Comparison of ENCODE assay signal across 14 cellular contexts in the genomic region with DNA sequence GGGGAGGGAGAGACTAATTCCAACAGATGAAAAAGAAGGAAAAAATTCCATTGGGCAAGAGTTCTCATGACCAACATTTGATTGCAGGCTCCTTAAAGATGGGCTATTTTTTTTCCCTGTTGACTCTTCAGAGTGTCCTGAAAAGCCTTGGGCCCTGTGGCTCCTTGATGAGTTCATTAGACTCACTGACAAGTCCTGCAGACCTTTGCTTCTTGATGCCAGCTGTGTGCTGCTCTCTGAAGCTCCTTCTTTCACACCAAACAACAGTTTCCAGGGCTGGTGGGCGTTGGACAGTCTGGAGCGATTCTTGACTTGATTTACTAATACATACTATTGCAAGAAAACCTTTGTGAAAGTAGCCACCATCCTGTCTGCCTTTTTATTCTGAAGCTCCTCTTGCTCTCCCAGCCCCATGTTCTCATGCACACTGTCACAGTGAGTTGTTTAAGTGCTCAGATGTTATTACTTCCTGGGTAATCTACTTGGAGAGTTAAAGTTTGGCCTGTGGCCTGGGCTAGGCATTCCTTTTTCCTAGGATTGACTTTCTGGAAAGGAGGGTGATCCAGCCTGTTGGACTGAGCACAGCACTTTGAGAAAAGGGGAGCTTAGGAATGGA.
DNase-seq lines count a peak whose midpoint lies in the region; ATAC-seq, FAIRE-seq and TF ChIP-seq lines count a peak whose summit lies in the region.
"Had no signal": no experiment of that assay in that cellular context is flagged by ENCODE, and none has a peak within 500 bp of the region (broad histone marks: within the 10 kb centered on the region; RNA-seq: fewer than 3 reads in every experiment).

No MANE protein-coding gene starts in this region.

- peaks cover 42% of the 10 kb centered on the region for H3K4me1 ChIP-seq in KMS-11 (ENCODE audit: low read depth, poor library complexity, severe bottlenecking)
- H3K4me1 ChIP-seq in K562 (replicated peaks in 1 of 2; ENCODE audit: control insufficient read depth in 2 of 2, insufficient read depth in 2 of 2, low read length in 2 of 2), result no peaks in the 10 kb centered on the region; a peak in 1 of 5 replicates
- peaks cover 0 to 4% of the 10 kb centered on the region in 2 donors for H3K4me1 ChIP-seq in gastrocnemius medialis
- H3K4me1 ChIP-seq in GM23338 (ENCODE audit: insufficient read depth), result peaks cover 19% of the 10 kb centered on the region

- peaks cover 2% of the 10 kb centered on the region for H3K27me3 Mint-ChIP-seq in GM23338 (ENCODE audit: insufficient read depth, low read depth, poor library complexity)
- H3K27me3 Mint-ChIP-seq: activated naive CD8-positive, alpha-beta T cell treated with anti-CD3 and anti-CD28 coated beads, Interleukin-2, amount 10 ng/mL, durations not matched to agents 7 days and 5 days had no signal

- no peak for TF ChIP-seq EP300 in K562 (IDR thresholded peaks at IDR 0.05; ENCODE audit: low read length)

- no peak overlapping the region for H3K4me3 ChIP-seq in KMS-11 (IDR thresholded peaks at IDR 0.05; ENCODE audit: insufficient read depth, low read depth, low read length)
- no peak overlapping the region for H3K4me3 ChIP-seq in K562
- H3K4me3 ChIP-seq in gastrocnemius medialis, result no peak overlapping the region
- H3K4me3 ChIP-seq in GM23338, result no peak overlapping the region
- H3K4me3 ChIP-seq: lower lobe of right lung, pancreas, stomach had no signal

- TF ChIP-seq CTCF in KMS-11 (conservative IDR thresholded peaks at IDR 0.05; ENCODE audit: low read depth, low read length) (no peak), K562 (IDR thresholded peaks at IDR 0.05 in 2 of 3, conservative IDR thresholded peaks at IDR 0.05 in 1 of 3; ENCODE audit: insufficient read depth in 2 of 3, low read depth in 1 of 3, low read length in 3 of 3) (no peak), gastrocnemius medialis (IDR thresholded peaks at IDR 0.05 in 4 of 5, conservative IDR thresholded peaks at IDR 0.05 in 1 of 5) (no peak), GM23338 (conservative IDR thresholded peaks at IDR 0.05; ENCODE audit: low read depth in 2 of 2) (no peak)

- no peaks in the 10 kb centered on the region for H3K9me1 ChIP-seq in K562 (ENCODE audit: control insufficient read depth, insufficient read depth, low read length)

- H3K9me3 Mint-ChIP-seq in GM23338, result no peaks in the 10 kb centered on the region
- H3K9me3 Mint-ChIP-seq: activated naive CD8-positive, alpha-beta T cell treated with anti-CD3 and anti-CD28 coated beads, Interleukin-2, amount 10 ng/mL, durations not matched to agents 7 days and 5 days; brain had no signal

- TF ChIP-seq RAD21 in K562 (CRISPR knock-in tag; conservative IDR thresholded peaks at IDR 0.05 in 1 of 2, IDR thresholded peaks at IDR 0.05 in 1 of 2), result no peak

- H3K4me3 Mint-ChIP-seq in GM23338, result no peak overlapping the region
- H3K4me3 Mint-ChIP-seq: activated naive CD8-positive, alpha-beta T cell treated with anti-CD3 and anti-CD28 coated beads, Interleukin-2, amount 10 ng/mL, durations not matched to agents 7 days and 5 days; brain had no signal

- H3K36me3 Mint-ChIP-seq in GM23338 (ENCODE audit: low read depth), result no peaks in the 10 kb centered on the region
- H3K36me3 Mint-ChIP-seq: activated naive CD8-positive, alpha-beta T cell treated with anti-CD3 and anti-CD28 coated beads, Interleukin-2, amount 10 ng/mL, durations not matched to agents 7 days and 5 days; brain had no signal

- H3K27me3 ChIP-seq in KMS-11 (ENCODE audit: insufficient read depth, low read depth) (no peaks in the 10 kb centered on the region), K562 (ENCODE audit: control insufficient read depth in 2 of 2, insufficient read depth in 2 of 2, low read length in 2 of 2) (peaks cover 0 to 3% of the 10 kb centered on the region in 2 experiments; a peak in 2 of 5 replicates), gastrocnemius medialis (no peaks in the 10 kb centered on the region), GM23338 (ENCODE audit: insufficient read depth) (no peaks in the 10 kb centered on the region)
- H3K27me3 ChIP-seq: pancreas, stomach had no signal

- H2AFZ ChIP-seq in KMS-11 (ENCODE audit: low read depth) (peak overlapping the region; percentile 49; the same call in 1 of the 2 replicates), K562 (ENCODE audit: low read depth, low read length) (no peak overlapping the region), GM23338 (no peak overlapping the region)

- H3K9me3 ChIP-seq in K562 (replicated peaks; ENCODE audit: control insufficient read depth, insufficient read depth, low read depth, low read length) (no peaks in the 10 kb centered on the region), gastrocnemius medialis (no peaks in the 10 kb centered on the region)
- H3K9me3 ChIP-seq: lower lobe of right lung, pancreas, stomach had no signal

- H3K36me3 ChIP-seq in KMS-11 (ENCODE audit: insufficient read depth) (no peaks in the 10 kb centered on the region), K562 (ENCODE audit: control insufficient read depth, insufficient read depth, low read length) (no peaks in the 10 kb centered on the region), gastrocnemius medialis (no peaks in the 10 kb centered on the region), GM23338 (ENCODE audit: insufficient read depth) (no peaks in the 10 kb centered on the region; the same call in 1 of the 2 replicates)
- H3K36me3 ChIP-seq: lower lobe of right lung, pancreas, stomach had no signal

- H3K79me2 ChIP-seq in KMS-11 (ENCODE audit: insufficient read depth, low read depth) (no peaks in the 10 kb centered on the region), K562 (ENCODE audit: control insufficient read depth, insufficient read depth, low read length) (no peaks in the 10 kb centered on the region), GM23338 (replicated peaks; ENCODE audit: insufficient read depth) (no peaks in the 10 kb centered on the region)

- no peak overlapping the region for H3K27ac ChIP-seq in KMS-11
- no peak overlapping the region for H3K27ac ChIP-seq in K562 (ENCODE audit: extremely low read depth, low read depth, low read length)
- H3K27ac ChIP-seq in gastrocnemius medialis, result peak overlapping the region in 3 of 4 donors; percentile 14 to 27 (median 19)
- H3K27ac ChIP-seq in GM23338 (ENCODE audit: low read depth), result no peak overlapping the region
- H3K27ac ChIP-seq: lower lobe of right lung, pancreas had no signal

- intact Hi-C loops in K562 (cut with micrococcal nuclease), result loop anchor here (1.0 kb wide), 1 partner anchor 252 kb away; no protein-coding TSS in a partner anchor
- intact Hi-C loops in gastrocnemius medialis (cut with DNase I; ENCODE audit: low total_unique reads), result loop anchor here (2.0 kb wide), 1 partner anchor 253 kb away; no protein-coding TSS in a partner anchor

- 66% methylated on average over 2 of the region's 2 CpGs for WGBS in K562 (ENCODE audit: insufficient coverage, low coverage, missing lambda C conversion rate)

- FAIRE-seq in K562 (lab: Jason Lieb, UNC), result no peak
- FAIRE-seq: pancreas had no signal

- H3K4me1 Mint-ChIP-seq in GM23338, result peaks cover 9% of the 10 kb centered on the region
- H3K4me1 Mint-ChIP-seq: brain had no signal

- no peaks in the 10 kb centered on the region for H3F3A ChIP-seq in GM23338 (replicated peaks; ENCODE audit: low read depth)

- DNase-seq in EH (ENCODE audit: low read depth) (peak; percentile 33), K562 (ENCODE audit: extremely low read depth in 1 of 4, low spot score in 3 of 4) (no peak), gastrocnemius medialis (no peak), NCI-H1048 (lab: John Stamatoyannopoulos, UW) (no peak), GM23338 (ENCODE audit: low spot score) (no peak), GM19238 (ENCODE audit: insufficient read length, low spot score) (no peak)
- DNase-seq: activated CD8-positive, alpha-beta memory T cell treated with anti-CD3 and anti-CD28 coated beads for 24 hours; activated naive CD8-positive, alpha-beta T cell treated with anti-CD3 and anti-CD28 coated beads, Interleukin-2, amount 10 ng/mL, durations not matched to agents 7 days and 5 days; stimulated activated CD4-positive, alpha-beta T cell treated with anti-CD3 and anti-CD28 coated beads, Interleukin-1b, Interleukin-23, amount 100 ng/mL, for 48 hours had no signal

- H3K27ac Mint-ChIP-seq in GM23338, result no peak overlapping the region
- H3K27ac Mint-ChIP-seq: activated naive CD8-positive, alpha-beta T cell treated with anti-CD3 and anti-CD28 coated beads, Interleukin-2, amount 10 ng/mL, durations not matched to agents 7 days and 5 days; brain had no signal

- BruUV-seq in K562 (replicated peaks; lab: Mats Ljungman, UMichigan), result no TSS peak

- in situ Hi-C loops in K562 (cut with MboI) (no loop called here), gastrocnemius medialis (cut with MboI; ENCODE audit: low sequenced_read_pairs in 4 of 4) (loop anchor here in 2 of 4 donors (10.0 to 25.0 kb wide), 2 partner anchors 251 to 259 kb away; a partner anchor contains a TSS)

- POLR2A ChIA-PET in K562 (lab: Yijun Ruan, JAX), result no interaction called here

- TF ChIP-seq POLR2A in K562 (conservative IDR thresholded peaks at IDR 0.05), result no peak
- no peak for TF ChIP-seq POLR2A in gastrocnemius medialis (IDR thresholded peaks at IDR 0.05)

- CTCF ChIA-PET in K562 (lab: Yijun Ruan, JAX; ENCODE audit: low intra/inter-chr PET ratio), result no interaction called here

- peaks cover 8% of the 10 kb centered on the region for H3K9me2 ChIP-seq in GM23338 (ENCODE audit: insufficient read depth)

- H4K20me1 ChIP-seq in KMS-11 (ENCODE audit: insufficient read depth) (no peaks in the 10 kb centered on the region), K562 (replicated peaks; ENCODE audit: control insufficient read depth, insufficient read depth, low read length) (no peaks in the 10 kb centered on the region), GM23338 (replicated peaks; ENCODE audit: insufficient read depth) (no peaks in the 10 kb centered on the region)

- H3K9ac ChIP-seq in KMS-11 (no peak overlapping the region), K562 (ENCODE audit: insufficient read depth in 1 of 2, low read depth in 2 of 2, low read length in 2 of 2) (no peak overlapping the region)

- H3K4me2 ChIP-seq in KMS-11 (peak overlapping the region; percentile 18; the same call in 1 of the 2 replicates), K562 (ENCODE audit: insufficient read depth, low read length) (no peak overlapping the region), GM23338 (no peak overlapping the region)

- ATAC-seq in K562 (no peak), gastrocnemius medialis (peak in 1 of 2 donors; percentile 23), GM23338 (no peak)

TF ChIP-seq in K562, 482 proteins besides CTCF, POLR2A, EP300 and RAD21 (continues in another document):
- TF ChIP-seq MXI1 (IDR thresholded peaks at IDR 0.05; ENCODE audit: low read depth, low read length), result no peak

TF ChIP-seq in GM23338, 12 proteins besides CTCF, POLR2A, EP300 and RAD21 (continues in another document):
- no peak for TF ChIP-seq JUNB (IDR thresholded peaks at IDR 0.05; ENCODE audit: unreplicated experiment)
- TF ChIP-seq CREB1 (CRISPR knock-in tag; IDR thresholded peaks at IDR 0.05; ENCODE audit: low read depth), result no peak
- TF ChIP-seq EZH2 (IDR thresholded peaks at IDR 0.05; ENCODE audit: low read depth, unreplicated experiment), result no peak
- TF ChIP-seq STAT1 (IDR thresholded peaks at IDR 0.05; ENCODE audit: unreplicated experiment), result no peak

Comparison
In these comparisons a context has a peak if more than half of its experiments do, and no peak if none do; other contexts are left out.
1. H3K27ac ChIP-seq: peak in gastrocnemius medialis (3 of 4); none in KMS-11 (single experiment), K562 (single experiment) and GM23338 (single experiment).